35 cellular contexts compared by ENCODE assay signal in the genomic region with DNA sequence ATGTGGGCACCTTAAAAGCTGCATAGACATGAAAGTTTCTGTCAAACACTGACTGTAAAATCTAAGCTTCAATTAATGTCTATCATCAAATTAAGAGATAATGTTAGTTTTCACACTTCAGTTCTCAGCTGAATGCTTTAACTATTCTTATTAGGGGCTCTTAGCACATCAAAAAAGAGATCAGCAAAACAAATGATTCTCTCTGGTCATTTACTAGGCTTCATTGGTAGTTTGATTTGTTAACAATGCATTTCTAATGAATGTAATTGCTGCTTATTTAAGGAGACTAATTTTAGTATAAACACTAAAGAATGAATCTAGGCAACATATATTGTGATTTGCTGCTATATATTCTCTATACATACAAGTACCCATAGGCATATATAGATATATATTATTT.
"Had no signal": no experiment of that assay in that cellular context is flagged by ENCODE, and none has a peak within 500 bp of the region (broad histone marks: within the 10 kb centered on the region; RNA-seq: fewer than 3 reads in every experiment).

No MANE protein-coding gene starts in this region.

- DNase-seq: Karpas-422, Kasumi-1, MG63, MM.1S, MV-4-11, NCI-H1048, NCI-H1092, NCI-H1092 treated with DMSO at 0.1 percent for 48 hours, NCI-H1105, NCI-H1105 treated with DMSO at 0.1 percent for 48 hours, NCI-H1417, NCI-H1417 treated with DMSO at 0.1 percent for 48 hours, NCI-H1436, NCI-H1436 treated with DMSO at 0.1 percent for 48 hours, NCI-H146, NCI-H1694, NCI-H1694 treated with DMSO at 0.1 percent for 48 hours, NCI-H187, NCI-H1930, NCI-H2029, NCI-H2029 treated with DMSO at 0.1 percent for 48 hours, NCI-H2081, NCI-H2081 treated with DMSO at 0.1 percent for 48 hours, NCI-H2107, NCI-H2171, NCI-H2171 treated with DMSO at 0.1 percent for 48 hours, NCI-H2227 treated with DMSO at 0.1 percent for 48 hours, NCI-H226, NCI-H345, NCI-H446, NCI-H446 treated with DMSO at 0.1 percent for 48 hours, NCI-H510A, NCI-H510A treated with DMSO at 0.1 percent for 48 hours, NCI-H524, NCI-H524 treated with DMSO at 0.1 percent for 48 hours had no signal

- H3K9me3 ChIP-seq: MG63 had no signal

- H3K4me3 ChIP-seq: MG63 had no signal

- H3K27me3 ChIP-seq: MG63 had no signal
